In genomic region chr3:112990672-112991602, GRCh38 we compare ENCODE assay signal across 8 cellular contexts. TPM values are rescaled to one million over a fixed set of nuclear protein-coding genes. Genes with fewer than 3 reads are reported as not detected.
DNase-seq lines count a peak whose midpoint lies in the region; ATAC-seq and TF ChIP-seq lines count a peak whose summit lies in the region.

Gene GTPBP8, plus strand, starts transcription at chr3:112990984. Its CDS starts 16 bp downstream, at chr3:112991000.

- H3K4me1 ChIP-seq in SK-N-SH (ENCODE audit: control insufficient read depth in 1 of 2, insufficient read depth in 2 of 2, low read depth in 1 of 2, low read length in 1 of 2): peaks cover 9 to 12% of the 10 kb centered on the region in 2 experiments; a peak in 3 of 4 replicates

- WGBS in SK-N-SH (ENCODE audit: low lambda C conversion rate): 3% methylated on average over 52 of the region's 70 CpGs

- H3K4me3 ChIP-seq in GM06990 (replicated peaks; ENCODE audit: low read depth, low read length) (peak within 1 kb of the TSS; percentile 75), SK-N-SH (ENCODE audit: low read depth in 2 of 2, low read length in 1 of 2) (peak within 1 kb of the TSS; percentile 82 to 88)

- peak within 1 kb of the TSS; percentile 73 for H3K4me2 ChIP-seq in SK-N-SH

- no peak for TF ChIP-seq EP300 in SK-N-SH (IDR thresholded peaks at IDR 0.05; ENCODE audit: borderline replicate concordance in 1 of 2, low read depth in 1 of 2, low read length in 1 of 2)

- peak within 1 kb of the TSS; percentile 98 for H3K27ac Mint-ChIP-seq in activated naive CD4-positive, alpha-beta T cell treated with anti-CD3 and anti-CD28 coated beads, Interleukin-2, amount 50 U/mL, for 24 hours

- peak; percentile 92 for ATAC-seq in HG02571 (IDR thresholded peaks at IDR 0.05; ENCODE audit: unreplicated experiment)

- peaks cover 42% of the 10 kb centered on the region for H3K79me2 ChIP-seq in SK-N-SH (ENCODE audit: insufficient read depth)

- H3K27ac ChIP-seq in SK-N-SH (ENCODE audit: low read depth in 2 of 2, low read length in 1 of 2) (peak within 1 kb of the TSS; percentile 88 to 99), temporal lobe (ENCODE audit: low read depth, low read length) (peak within 1 kb of the TSS; percentile 93)

- POLR2A ChIA-PET in SK-N-SH (lab: Yijun Ruan, JAX): interaction anchor here (0.6 to 3.2 kb wide), 7 partner anchors 11 to 658 kb away, joined by 3 to 14 read pairs (median 3); partner anchors contain the start of gene CD200

- TF ChIP-seq RAD21 in SK-N-SH (IDR thresholded peaks at IDR 0.05; ENCODE audit: low read length): 0 out of 2 replicates have a peak, but pooled peaks have one; percentile 15

- H3K4me1 Mint-ChIP-seq in activated naive CD4-positive, alpha-beta T cell treated with anti-CD3 and anti-CD28 coated beads, Interleukin-2, amount 50 U/mL, for 24 hours: peaks cover 73% of the 10 kb centered on the region

- H3K9me3 ChIP-seq in SK-N-SH: no peaks in the 10 kb centered on the region

- peaks cover 7% of the 10 kb centered on the region for H3K36me3 Mint-ChIP-seq in activated naive CD4-positive, alpha-beta T cell treated with anti-CD3 and anti-CD28 coated beads, Interleukin-2, amount 50 U/mL, for 24 hours

- TF ChIP-seq CTCF in GM06990 (IDR thresholded peaks at IDR 0.05; ENCODE audit: insufficient read depth, low read length, poor library complexity, severe bottlenecking): peak; percentile 10
- peak; percentile 25; the same call in 1 of the 2 replicates for TF ChIP-seq CTCF in SK-N-SH (IDR thresholded peaks at IDR 0.05)

- H3K9me3 Mint-ChIP-seq in activated naive CD4-positive, alpha-beta T cell treated with anti-CD3 and anti-CD28 coated beads, Interleukin-2, amount 50 U/mL, for 24 hours: no peaks in the 10 kb centered on the region

- no peaks in the 10 kb centered on the region for H3K9me2 ChIP-seq in SK-N-SH

- H2AFZ ChIP-seq in SK-N-SH (ENCODE audit: low read depth): peak within 1 kb of the TSS; percentile 91

- H3K36me3 ChIP-seq in GM06990 (ENCODE audit: control insufficient read depth, insufficient read depth, low read length): no peaks in the 10 kb centered on the region; the same call in 1 of the 2 replicates
- H3K36me3 ChIP-seq in SK-N-SH (replicated peaks in 1 of 2; ENCODE audit: control insufficient read depth in 1 of 2, insufficient read depth in 2 of 2, low read length in 1 of 2): peaks cover 5 to 8% of the 10 kb centered on the region in 2 experiments

- H3K9ac ChIP-seq in SK-N-SH: peak within 1 kb of the TSS; percentile 79

- H4K20me1 ChIP-seq in SK-N-SH (ENCODE audit: insufficient read depth): no peaks in the 10 kb centered on the region

- peak within 1 kb of the TSS; percentile 96 for H3K4me3 Mint-ChIP-seq in activated naive CD4-positive, alpha-beta T cell treated with anti-CD3 and anti-CD28 coated beads, Interleukin-2, amount 50 U/mL, for 24 hours

- DNase-seq in GM06990 (ENCODE audit: extremely low read depth, insufficient read length) (peak; percentile 92), NCI-H1048 (lab: John Stamatoyannopoulos, UW) (peak; percentile 72), SK-N-SH (peak; percentile 87), glomerular endothelial cell (ENCODE audit: extremely low read depth, low read depth, low spot score) (peak; percentile 39), occipital lobe (lab: John Stamatoyannopoulos, UW) (peak; percentile 85)

- H3K27me3 Mint-ChIP-seq in activated naive CD4-positive, alpha-beta T cell treated with anti-CD3 and anti-CD28 coated beads, Interleukin-2, amount 50 U/mL, for 24 hours: no peaks in the 10 kb centered on the region

- H3F3A ChIP-seq in SK-N-SH (replicated peaks; ENCODE audit: insufficient read depth): peaks cover 6% of the 10 kb centered on the region

- CTCF ChIA-PET in SK-N-SH (lab: Yijun Ruan, JAX): interaction anchor here (0.6 to 4.1 kb wide), 11 partner anchors 9 to 753 kb away, joined by 3 to 21 read pairs (median 4); no protein-coding TSS in a partner anchor

- H3K27me3 ChIP-seq in GM06990 (replicated peaks; ENCODE audit: control insufficient read depth, insufficient read depth, low read length) (no peaks in the 10 kb centered on the region), SK-N-SH (ENCODE audit: insufficient read depth) (no peaks in the 10 kb centered on the region)

TF ChIP-seq in SK-N-SH, 30 proteins besides CTCF, POLR2A, EP300 and RAD21 (continues in another document):
- TF ChIP-seq FOXM1 (IDR thresholded peaks at IDR 0.05; ENCODE audit: low read depth): no peak
- TF ChIP-seq CHD2 (IDR thresholded peaks at IDR 0.05; ENCODE audit: low read length, partially characterized antibody): peak; percentile 47
- TF ChIP-seq ZBTB33 (IDR thresholded peaks at IDR 0.05; ENCODE audit: borderline replicate concordance, low read depth): no peak
- TF ChIP-seq REST (IDR thresholded peaks at IDR 0.05; ENCODE audit: low read depth, low read length): no peak
- TF ChIP-seq TEAD4 (IDR thresholded peaks at IDR 0.05; ENCODE audit: borderline replicate concordance, insufficient read depth): no peak
- no peak for TF ChIP-seq PBX3 (IDR thresholded peaks at IDR 0.05)
- no peak for TF ChIP-seq FOXJ3 (CRISPR knock-in tag; IDR thresholded peaks at IDR 0.05)
- peak; percentile 51 for TF ChIP-seq MXI1 (IDR thresholded peaks at IDR 0.05; ENCODE audit: low read depth, low read length)
- TF ChIP-seq YY1 (IDR thresholded peaks at IDR 0.05; ENCODE audit: low read depth): peak; percentile 95
- no peak for TF ChIP-seq JUND (IDR thresholded peaks at IDR 0.05)
- TF ChIP-seq ELF1 (IDR thresholded peaks at IDR 0.05): peak; percentile 55; the same call in 1 of the 2 replicates
- no peak for TF ChIP-seq RCOR1 (IDR thresholded peaks at IDR 0.05; ENCODE audit: low read length)
- no peak for TF ChIP-seq MEF2A (IDR thresholded peaks at IDR 0.05; ENCODE audit: borderline replicate concordance, low read depth)
- no peak for TF ChIP-seq IRF3 (IDR thresholded peaks at IDR 0.05; ENCODE audit: low read depth, low read length)

RNA-seq across cellular contexts. Expression of gene GTPBP8, which starts in this region (rescaled TPM):
- polyA plus RNA-seq in SK-N-SH (2012; rRNA removed): 19.2 and 20.1 TPM in 2 replicates
- polyA plus RNA-seq in SK-N-SH (2012; cell fraction: cytosol; rRNA removed): 16.1 and 16.7 TPM in 2 replicates
- polyA plus RNA-seq in SK-N-SH (2012; cell fraction: nucleus; rRNA removed): 16.0 and 34.3 TPM in 2 replicates
- total RNA-seq in glomerular endothelial cell (14.4 and 15.3 TPM in 2 replicates), occipital lobe (25.3 TPM), temporal lobe (21.6 TPM)

Comparison
In these comparisons a context has a peak if more than half of its experiments do, and no peak if none do; other contexts are left out.
1. Peak in every context shown above with its lines: DNase-seq, ATAC-seq, H3K4me3 ChIP-seq and H3K27ac ChIP-seq.
2. DNase-seq: peak in every context shown above with its lines; median percentile 92 in GM06990; 87 in SK-N-SH; 85 in occipital lobe; 72 in NCI-H1048; 39 in glomerular endothelial cell.